Comparison of ENCODE assay signal across 26 cellular contexts in genomic region chr18:5900249-5900648, GRCh38. TPM values are rescaled to one million over a fixed set of nuclear protein-coding genes. Genes with fewer than 3 reads are reported as not detected.
DNase-seq lines count a peak whose midpoint lies in the region; ATAC-seq and TF ChIP-seq lines count a peak whose summit lies in the region.
"Had no signal": no experiment of that assay in that cellular context is flagged by ENCODE, and none has a peak within 500 bp of the region (broad histone marks: within the 10 kb centered on the region; RNA-seq: fewer than 3 reads in every experiment).

No MANE protein-coding gene starts in this region.

- ATAC-seq in foreskin keratinocyte (peak; percentile 83), upper lobe of right lung (peak; percentile 61), T-cell (replicated peaks in 1 of 4) (no peak)
- ATAC-seq: left cardiac atrium, psoas muscle had no signal

- H3K27ac ChIP-seq in foreskin keratinocyte (no peak overlapping the region), upper lobe of right lung (no peak overlapping the region)
- H3K27ac ChIP-seq: ascending aorta, colonic mucosa, psoas muscle, RWPE1, spleen, uterus had no signal

- peaks cover 2 to 5% (median 5%) of the 10 kb centered on the region in 3 donors for H3K4me1 Mint-ChIP-seq in T-cell
- no peaks in the 10 kb centered on the region for H3K4me1 Mint-ChIP-seq in activated T-cell treated with anti-CD3 and anti-CD28 coated beads, Interleukin-2, amount 50 U/mL, for 24 hours (ENCODE audit: low read depth)

- intact Hi-C loops in upper lobe of right lung (cut with DNase I) = no loop called here

- H3K27me3 ChIP-seq in foreskin keratinocyte (peaks cover 37% of the 10 kb centered on the region), upper lobe of right lung (peaks cover 30% of the 10 kb centered on the region)

- no peaks in the 10 kb centered on the region for H3K36me3 ChIP-seq in upper lobe of right lung
- H3K36me3 ChIP-seq: ascending aorta, colonic mucosa, spleen, uterus had no signal

- H3K4me1 ChIP-seq in foreskin keratinocyte (peaks cover 10% of the 10 kb centered on the region), upper lobe of right lung (peaks cover 7% of the 10 kb centered on the region)
- H3K4me1 ChIP-seq: colonic mucosa, psoas muscle, uterus had no signal

- H3K9me3 Mint-ChIP-seq in T-cell = peaks cover 0 to 4% (median 0%) of the 10 kb centered on the region in 3 donors
- no peaks in the 10 kb centered on the region for H3K9me3 Mint-ChIP-seq in activated T-cell treated with anti-CD3 and anti-CD28 coated beads, Interleukin-2, amount 50 U/mL, for 24 hours
- H3K9me3 Mint-ChIP-seq: activated CD4-positive, alpha-beta T cell treated with anti-CD3 and anti-CD28 coated beads, Interleukin-2, amount 10 ng/mL, durations not matched to agents 7 days and 5 days had no signal

- DNase-seq in NCI-H345 (lab: John Stamatoyannopoulos, UW) (peak; percentile 7), NCI-H345 treated with DMSO at 0.1 percent for 48 hours (lab: John Stamatoyannopoulos, UW; ENCODE audit: unreplicated experiment) (no peak), SW480 (ENCODE audit: low spot score) (peak; percentile 40), foreskin keratinocyte (peak; percentile 18 to 62), upper lobe of right lung (no peak), T-cell (no peak), NCI-H1694 treated with DMSO at 0.1 percent for 48 hours (lab: John Stamatoyannopoulos, UW) (no peak)
- no peak for DNase-seq in activated T-cell treated with anti-CD3 and anti-CD28 coated beads, Interleukin-2, amount 50 U/mL, for 24 hours
- DNase-seq: activated CD4-positive, alpha-beta T cell treated with anti-CD3 and anti-CD28 coated beads, Interleukin-2, amount 10 ng/mL, durations not matched to agents 7 days and 5 days; activated CD8-positive, alpha-beta memory T cell treated with anti-CD3 and anti-CD28 coated beads, Interleukin-2, amount 50 U/mL, for 48 hours; activated gamma-delta T cell treated with Interleukin-2 at 50 U/mL for 16 hours; C1 segment of cervical spinal cord; colonic mucosa; DMS153; foreskin melanocyte; HCEC 1CT; left cardiac atrium; NCI-H187; NCI-H510A treated with DMSO at 0.1 percent for 48 hours; psoas muscle; spleen; stimulated activated CD8-positive, alpha-beta memory T cell treated with anti-CD3 and anti-CD28 coated beads, Interleukin-4, amount 100 ng/mL, for 48 hours; uterus had no signal

- no peak overlapping the region for H3K4me3 Mint-ChIP-seq in T-cell
- H3K4me3 Mint-ChIP-seq in activated T-cell treated with anti-CD3 and anti-CD28 coated beads, Interleukin-2, amount 50 U/mL, for 24 hours = no peak overlapping the region
- H3K4me3 Mint-ChIP-seq: activated CD4-positive, alpha-beta T cell treated with anti-CD3 and anti-CD28 coated beads, Interleukin-2, amount 10 ng/mL, durations not matched to agents 7 days and 5 days had no signal

- no peak overlapping the region for H3K27ac Mint-ChIP-seq in T-cell
- no peak overlapping the region for H3K27ac Mint-ChIP-seq in activated T-cell treated with anti-CD3 and anti-CD28 coated beads, Interleukin-2, amount 50 U/mL, for 24 hours
- H3K27ac Mint-ChIP-seq: activated CD4-positive, alpha-beta T cell treated with anti-CD3 and anti-CD28 coated beads, Interleukin-2, amount 10 ng/mL, durations not matched to agents 7 days and 5 days had no signal

- H3K9me3 ChIP-seq in upper lobe of right lung = no peaks in the 10 kb centered on the region
- H3K9me3 ChIP-seq: ascending aorta, colonic mucosa, psoas muscle, spleen, uterus had no signal

- H3K36me3 Mint-ChIP-seq in T-cell = no peaks in the 10 kb centered on the region
- H3K36me3 Mint-ChIP-seq in activated T-cell treated with anti-CD3 and anti-CD28 coated beads, Interleukin-2, amount 50 U/mL, for 24 hours (ENCODE audit: low read depth) = no peaks in the 10 kb centered on the region

- POLR2A ChIA-PET in T-cell (lab: Charles Lee) = no interaction called here

- no peak overlapping the region for H3K4me3 ChIP-seq in upper lobe of right lung
- H3K4me3 ChIP-seq: ascending aorta, colonic mucosa, psoas muscle, spleen, uterus had no signal

- H3K27me3 Mint-ChIP-seq in T-cell = peaks cover 48 to 73% of the 10 kb centered on the region in 2 donors
- peaks cover 53% of the 10 kb centered on the region for H3K27me3 Mint-ChIP-seq in activated T-cell treated with anti-CD3 and anti-CD28 coated beads, Interleukin-2, amount 50 U/mL, for 24 hours

- TF ChIP-seq CTCF in foreskin keratinocyte (conservative IDR thresholded peaks at IDR 0.05) (no peak), upper lobe of right lung (IDR thresholded peaks at IDR 0.05) (no peak)

- CTCF ChIA-PET in T-cell (lab: Charles Lee) = interaction anchor here in 1 of 2 donors (0.8 kb wide), 1 partner anchor 11 kb away, joined by 3 read pairs; no protein-coding TSS in a partner anchor

RNA-seq across cellular contexts. Expression of gene TMEM200C, which starts 4.9 kb away (rescaled TPM):
- total RNA-seq in foreskin keratinocyte = 0.14 TPM in 1 of 2 replicates, not detected in the other
- 0.02 TPM in 1 of 2 replicates, not detected in the other for polyA plus RNA-seq in foreskin keratinocyte
- 0.41 TPM for total RNA-seq in upper lobe of right lung
- not detected for total RNA-seq in T-cell
- total RNA-seq: activated CD4-positive, alpha-beta T cell treated with anti-CD3 and anti-CD28 coated beads, Interleukin-2, amount 10 ng/mL, durations not matched to agents 7 days and 5 days; subcutaneous adipose tissue had no signal

Comparison
In these comparisons a context has a peak if more than half of its experiments do, and no peak if none do; other contexts are left out.
1. DNase-seq: peak in NCI-H345 (single experiment), SW480 (single experiment) and foreskin keratinocyte (2 of 2); none in NCI-H345 treated with DMSO at 0.1 percent for 48 hours (single experiment), upper lobe of right lung (single experiment), T-cell (0 of 34), NCI-H1694 treated with DMSO at 0.1 percent for 48 hours (single experiment) and activated T-cell treated with anti-CD3 and anti-CD28 coated beads, Interleukin-2, amount 50 U/mL, for 24 hours (single experiment).
2. ATAC-seq: peak in foreskin keratinocyte (single experiment) and upper lobe of right lung (single experiment); none in T-cell (0 of 4).